Comparison of ENCODE assay signal across 8 cellular contexts in the genomic region with DNA sequence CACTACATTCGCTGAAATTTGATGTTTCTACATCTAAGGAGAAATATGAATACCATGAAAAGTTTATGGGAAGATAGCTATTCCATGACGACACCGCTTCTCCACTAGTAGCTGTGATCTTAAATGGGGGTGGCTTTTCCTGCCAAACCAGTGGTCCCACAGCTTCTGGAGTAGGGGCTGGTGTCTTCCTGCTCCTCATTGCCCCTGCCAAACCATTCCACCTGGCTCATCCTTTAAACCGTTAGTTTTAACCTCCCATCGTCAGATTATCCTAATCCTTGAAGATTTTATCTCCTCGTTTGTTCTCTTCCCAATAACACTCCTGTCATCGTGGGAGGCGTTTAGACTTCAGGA. TPM values are rescaled to one million over a fixed set of nuclear protein-coding genes. Genes with fewer than 3 reads are reported as not detected.
DNase-seq lines count a peak whose midpoint lies in the region; ATAC-seq, FAIRE-seq and TF ChIP-seq lines count a peak whose summit lies in the region.

No MANE protein-coding gene starts in this region.

- H3K4me3 ChIP-seq in GM23338 (peak overlapping the region; percentile 67), WERI-Rb-1 (ENCODE audit: low read depth, low read length) (peak overlapping the region; percentile 98), right cardiac atrium (ENCODE audit: low read length) (peak overlapping the region; percentile 98), small intestine (ENCODE audit: low read depth in 1 of 2, low read length in 2 of 2) (peak overlapping the region; percentile 41 to 89)

- H3F3A ChIP-seq in GM23338 (replicated peaks; ENCODE audit: low read depth) = no peaks in the 10 kb centered on the region

- FAIRE-seq in small intestine (lab: Jason Lieb, UNC) = no peak

- H3K27ac Mint-ChIP-seq in GM23338 = peak overlapping the region; percentile 43; the same call in 1 of the 2 replicates

- peaks cover 9% of the 10 kb centered on the region for H3K27me3 Mint-ChIP-seq in GM23338 (ENCODE audit: insufficient read depth, low read depth, poor library complexity)

- H3K36me3 ChIP-seq in GM23338 (ENCODE audit: insufficient read depth) (no peaks in the 10 kb centered on the region), WERI-Rb-1 (peaks cover 7% of the 10 kb centered on the region), small intestine (ENCODE audit: control insufficient read depth in 2 of 2, insufficient read depth in 2 of 2, low read length in 2 of 2) (peaks cover 0 to 3% of the 10 kb centered on the region in 2 donors)

- H3K9me3 Mint-ChIP-seq in GM23338 = peaks cover 2% of the 10 kb centered on the region

- 7% methylated on average over 8 of the region's 8 CpGs for WGBS in right cardiac atrium
- WGBS in small intestine, 3 donors = 12 to 19% (median 13%) methylated on average over 8 of the region's 8 CpGs

- ATAC-seq in GM23338 = peak; percentile 7; the same call in 2 of the 3 replicates
- no peak for ATAC-seq in right cardiac atrium
- ATAC-seq in HG02970 (IDR thresholded peaks at IDR 0.05; ENCODE audit: low FRiP score, unreplicated experiment) = no peak

- H3K27me3 ChIP-seq in GM23338 (ENCODE audit: insufficient read depth) = no peaks in the 10 kb centered on the region
- no peaks in the 10 kb centered on the region for H3K27me3 ChIP-seq in WERI-Rb-1 (ENCODE audit: insufficient read depth, low read depth, severe bottlenecking)
- no peaks in the 10 kb centered on the region for H3K27me3 ChIP-seq in right cardiac atrium (ENCODE audit: control insufficient read depth, insufficient read depth)
- no peaks in the 10 kb centered on the region for H3K27me3 ChIP-seq in small intestine (ENCODE audit: control insufficient read depth in 2 of 2, insufficient read depth in 2 of 2, low read length in 2 of 2)

- intact Hi-C loops in right cardiac atrium (cut with DNase I) = no loop called here

- peak overlapping the region; percentile 78 for H3K4me2 ChIP-seq in GM23338

- peaks cover 16% of the 10 kb centered on the region for H3K9me2 ChIP-seq in GM23338 (ENCODE audit: insufficient read depth)

- 0 out of 2 replicates have a peak, but pooled peaks cover 8% of the 10 kb centered on the region for H3K79me2 ChIP-seq in GM23338 (replicated peaks; ENCODE audit: insufficient read depth)

- TF ChIP-seq CTCF in GM23338 (conservative IDR thresholded peaks at IDR 0.05; ENCODE audit: low read depth in 2 of 2) (no peak), WERI-Rb-1 (IDR thresholded peaks at IDR 0.05; ENCODE audit: low read depth, low read length) (no peak)

- no peaks in the 10 kb centered on the region for H3K4me1 ChIP-seq in GM23338 (ENCODE audit: insufficient read depth)
- H3K4me1 ChIP-seq in right cardiac atrium (ENCODE audit: control insufficient read depth, insufficient read depth, low read length) = peaks cover 3% of the 10 kb centered on the region
- peaks cover 0 to 4% of the 10 kb centered on the region in 2 donors for H3K4me1 ChIP-seq in small intestine (ENCODE audit: control insufficient read depth in 2 of 2, insufficient read depth in 1 of 2, low read depth in 1 of 2, low read length in 1 of 2)

- H3K4me3 Mint-ChIP-seq in GM23338 = peak overlapping the region; percentile 93

- H3K27ac ChIP-seq in GM23338 (ENCODE audit: low read depth) (no peak overlapping the region), WERI-Rb-1 (peak overlapping the region; percentile 80), right cardiac atrium (ENCODE audit: low read length) (no peak overlapping the region), small intestine (ENCODE audit: low read depth in 1 of 2, low read length in 1 of 2) (peak overlapping the region in 1 of 2 donors; percentile 82)

- peak overlapping the region; percentile 97; the same call in 1 of the 2 replicates for H2AFZ ChIP-seq in GM23338

- peaks cover 9% of the 10 kb centered on the region for H3K4me1 Mint-ChIP-seq in GM23338

- H3K9me3 ChIP-seq in WERI-Rb-1 (ENCODE audit: severe bottlenecking) (no peaks in the 10 kb centered on the region), right cardiac atrium (ENCODE audit: control insufficient read depth, low read length) (no peaks in the 10 kb centered on the region), small intestine (ENCODE audit: control insufficient read depth, low read depth) (peaks cover 1% of the 10 kb centered on the region)

- peaks cover 11% of the 10 kb centered on the region for H3K36me3 Mint-ChIP-seq in GM23338 (ENCODE audit: low read depth)

- H4K20me1 ChIP-seq in GM23338 (replicated peaks; ENCODE audit: insufficient read depth) = no peaks in the 10 kb centered on the region

- no peak for DNase-seq in GM23338 (ENCODE audit: low spot score)
- DNase-seq in WERI-Rb-1 = no peak
- no peak for DNase-seq in right cardiac atrium
- DNase-seq in small intestine = no peak
- DNase-seq in RPMI8226 = no peak
- DNase-seq in kidney tubule cell (ENCODE audit: low spot score) = no peak
- no peak for DNase-seq in cortex of kidney (lab: John Stamatoyannopoulos, UW)

TF ChIP-seq in GM23338, 12 proteins besides CTCF, POLR2A, EP300 and RAD21 (continues in another document):
- no peak for TF ChIP-seq ZNF114 (CRISPR knock-in tag; IDR thresholded peaks at IDR 0.05)
- no peak for TF ChIP-seq JUNB (IDR thresholded peaks at IDR 0.05; ENCODE audit: unreplicated experiment)
- no peak for TF ChIP-seq ZNF331 (CRISPR knock-in tag; IDR thresholded peaks at IDR 0.05; ENCODE audit: low read depth)
- no peak for TF ChIP-seq EZH2 (IDR thresholded peaks at IDR 0.05; ENCODE audit: low read depth, unreplicated experiment)
- TF ChIP-seq STAT1 (IDR thresholded peaks at IDR 0.05; ENCODE audit: unreplicated experiment) = no peak
- no peak for TF ChIP-seq EZH2phosphoT487 (IDR thresholded peaks at IDR 0.05; ENCODE audit: unreplicated experiment)
- no peak for TF ChIP-seq ETS1 (IDR thresholded peaks at IDR 0.05)
- no peak for TF ChIP-seq POLR2AphosphoS5 (IDR thresholded peaks at IDR 0.05; ENCODE audit: low read depth)

RNA-seq across cellular contexts. Expression of gene ZNF230, which starts 0.6 kb away (rescaled TPM):
- total RNA-seq in GM23338 (2014; rRNA removed; shearing (Covaris generic)) = 2.2 and 2.6 TPM in 2 replicates
- 1.8 and 1.9 TPM in 2 replicates for polyA plus RNA-seq in GM23338 (2016; fragmentation: Nextera tagmentation; extraction: Ambion mirVana)
- 1 to 10 TPM; 3.4 to 4.2 (median 3.7) TPM for total RNA-seq in right cardiac atrium
- polyA plus RNA-seq in right cardiac atrium = 1.9 TPM
- 1 to 10 TPM; 1.1 to 1.8 (median 1.4) TPM for polyA plus RNA-seq in small intestine

RNA-seq across cellular contexts. Expression of gene ZNF155, which starts 18.2 kb away (rescaled TPM):
- 6.0 and 7.8 TPM in 2 replicates for total RNA-seq in GM23338 (2014; rRNA removed; shearing (Covaris generic))
- polyA plus RNA-seq in GM23338 (2016; fragmentation: Nextera tagmentation; extraction: Ambion mirVana) = 2.9 and 3.8 TPM in 2 replicates
- total RNA-seq in right cardiac atrium = 10 to 100 TPM in 1 of 4 donors, 1 to 10 TPM in 3; 6.9 to 11.5 (median 7.4) TPM
- polyA plus RNA-seq in right cardiac atrium = 6.0 TPM
- 1 to 10 TPM; 3.7 to 8.7 (median 4.3) TPM for polyA plus RNA-seq in small intestine

RNA-seq across cellular contexts. Expression of gene ZNF222, which starts 23.0 kb away (rescaled TPM):
- total RNA-seq in GM23338 (2014; rRNA removed; shearing (Covaris generic)) = 2.3 and 3.4 TPM in 2 replicates
- polyA plus RNA-seq in GM23338 (2016; fragmentation: Nextera tagmentation; extraction: Ambion mirVana) = 2.6 and 2.8 TPM in 2 replicates
- 1 to 10 TPM; 3.6 to 4.6 (median 4.0) TPM for total RNA-seq in right cardiac atrium
- 3.8 TPM for polyA plus RNA-seq in right cardiac atrium
- 1 to 10 TPM; 1.9 to 3.8 (median 2.9) TPM for polyA plus RNA-seq in small intestine

RNA-seq across cellular contexts. Expression of gene ZNF223, which starts 49.6 kb away (rescaled TPM):
- total RNA-seq in GM23338 (2014; rRNA removed; shearing (Covaris generic)) = 5.8 and 8.2 TPM in 2 replicates
- polyA plus RNA-seq in GM23338 (2016; fragmentation: Nextera tagmentation; extraction: Ambion mirVana) (3.3 TPM in 2 replicates), right cardiac atrium (3.6 TPM), small intestine (1 to 10 TPM; 3.3 to 8.7 (median 4.1) TPM)
- 1 to 10 TPM; 3.2 to 5.9 (median 4.5) TPM for total RNA-seq in right cardiac atrium

RNA-seq across cellular contexts. Expression of gene ZNF221, which starts 51.2 kb away (rescaled TPM):
- 9.2 and 14.0 TPM in 2 replicates for total RNA-seq in GM23338 (2014; rRNA removed; shearing (Covaris generic))
- polyA plus RNA-seq in GM23338 (2016; fragmentation: Nextera tagmentation; extraction: Ambion mirVana) (1.5 and 1.6 TPM in 2 replicates), right cardiac atrium (2.9 TPM), small intestine (1 to 10 TPM in 1 of 3 donors, not detected in 2; 1.1 TPM)
- total RNA-seq in right cardiac atrium = 1 to 10 TPM; 4.5 to 7.3 (median 5.8) TPM
